ENCODE assay signal across 9 cellular contexts in the genomic region with DNA sequence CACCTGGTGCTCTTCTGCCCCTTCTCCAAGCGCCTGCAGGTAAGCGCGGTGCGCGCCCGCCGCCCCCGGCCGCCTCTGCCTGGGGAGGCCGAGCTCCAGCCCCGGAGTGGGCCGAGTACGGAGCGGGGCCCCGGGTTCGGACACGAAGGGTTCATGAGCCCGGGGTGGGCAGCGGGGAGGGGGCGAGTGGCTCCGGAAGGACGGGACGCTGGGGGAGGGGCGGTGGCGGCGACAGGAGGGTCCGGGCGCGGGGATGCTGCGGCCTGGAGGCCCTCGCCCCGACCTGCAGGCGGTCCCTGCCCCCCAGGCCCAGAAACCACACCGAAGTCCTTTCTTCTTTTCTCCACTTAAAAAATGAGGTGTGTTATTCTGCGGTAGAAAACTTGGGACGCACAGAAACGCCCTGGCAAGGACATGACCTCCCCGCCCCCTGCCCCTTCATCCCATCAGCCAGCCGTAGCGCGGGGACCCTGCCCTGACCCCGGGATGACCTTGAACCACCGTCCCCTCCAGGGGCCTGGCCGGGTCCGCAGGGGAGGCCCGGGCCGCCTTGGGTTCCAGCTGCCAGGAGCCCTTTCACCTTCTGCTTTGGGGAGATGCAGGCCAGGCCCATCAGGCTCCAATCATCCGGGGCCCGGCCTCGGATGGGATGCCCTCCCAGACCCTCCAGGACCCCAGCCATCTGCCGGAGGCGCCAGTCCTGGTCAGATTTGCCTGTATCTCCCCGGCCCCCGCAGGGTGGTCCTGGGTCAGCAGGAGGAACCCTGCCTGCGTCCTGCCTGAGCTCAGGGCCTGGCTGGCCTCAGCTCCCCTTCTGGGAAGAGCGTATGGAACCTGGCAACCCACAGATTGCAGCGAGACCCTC. TPM values are rescaled to one million over a fixed set of nuclear protein-coding genes. Genes with fewer than 3 reads are reported as not detected.
DNase-seq lines count a peak whose midpoint lies in the region; ATAC-seq, FAIRE-seq and TF ChIP-seq lines count a peak whose summit lies in the region.
"Had no signal": no experiment of that assay in that cellular context is flagged by ENCODE, and none has a peak within 500 bp of the region (broad histone marks: within the 10 kb centered on the region; RNA-seq: fewer than 3 reads in every experiment).

No MANE protein-coding gene starts in this region.

- WGBS in stomach, 5 donors, result 9 to 13% (median 10%) methylated on average over 19 to 57 of the region's 57 CpGs

- no peaks in the 10 kb centered on the region for H3K27me3 ChIP-seq in HL-60 (ENCODE audit: insufficient read depth, poor library complexity, severe bottlenecking)
- H3K27me3 ChIP-seq in stomach, result peaks cover 6 to 60% (median 35%) of the 10 kb centered on the region in 3 donors
- peaks cover 28% of the 10 kb centered on the region for H3K27me3 ChIP-seq in effector memory CD4-positive, alpha-beta T cell (replicated peaks; ENCODE audit: control insufficient read depth, insufficient read depth, low read length, poor library complexity, severe bottlenecking)

- FAIRE-seq in kidney (lab: Jason Lieb, UNC), result no peak

- H3K4me3 ChIP-seq in HL-60 (replicated peaks; ENCODE audit: insufficient read depth, low read length) (peak overlapping the region; percentile 49), astrocyte of the cerebellum (ENCODE audit: low read depth, low read length) (peak overlapping the region; percentile 47), kidney (ENCODE audit: low read length in 2 of 2) (peak overlapping the region; percentile 34 to 53), stomach (peak overlapping the region; percentile 44 to 54 (median 52))
- H3K4me3 ChIP-seq in effector memory CD4-positive, alpha-beta T cell (ENCODE audit: insufficient read depth, low read depth, low read length, poor library complexity, severe bottlenecking), result no peak overlapping the region

- in situ Hi-C loops in astrocyte of the cerebellum (cut with HindIII; ENCODE audit: low sequenced_read_pairs), result loop anchor here (5.0 kb wide), 1 partner anchor 54 kb away; no protein-coding TSS in a partner anchor

- H3K4me1 ChIP-seq in kidney (ENCODE audit: control insufficient read depth in 1 of 2, insufficient read depth in 1 of 2, low read depth in 1 of 2, low read length in 2 of 2) (peaks cover 0 to 24% of the 10 kb centered on the region in 2 donors), stomach (peaks cover 11 to 36% (median 21%) of the 10 kb centered on the region in 4 donors)
- H3K4me1 ChIP-seq in effector memory CD4-positive, alpha-beta T cell (ENCODE audit: control insufficient read depth, insufficient read depth, low read length, poor library complexity, severe bottlenecking), result peaks cover 13% of the 10 kb centered on the region

- no peak for TF ChIP-seq POLR2A in stomach (IDR thresholded peaks at IDR 0.05)

- intact Hi-C loops in kidney (cut with DNase I), result no loop called here
- intact Hi-C loops in stomach (cut with DNase I; ENCODE audit: low total_unique reads), result no loop called here

- H3K27ac ChIP-seq in HL-60 (replicated peaks), result no peak overlapping the region
- H3K27ac ChIP-seq in kidney (ENCODE audit: low read depth in 2 of 2, low read length in 2 of 2), result peak overlapping the region; percentile 23 to 57
- H3K27ac ChIP-seq in stomach, result peak overlapping the region in 4 of 5 donors; percentile 10 to 73 (median 44)
- no peak overlapping the region for H3K27ac ChIP-seq in effector memory CD4-positive, alpha-beta T cell (ENCODE audit: insufficient read depth, low read length, poor library complexity, severe bottlenecking)

- DNase-seq in HL-60 (ENCODE audit: low read depth in 1 of 2, low spot score in 1 of 2) (no peak), astrocyte of the cerebellum (ENCODE audit: low read depth) (no peak), kidney (no peak), stomach (no peak), T-helper 2 cell (no peak)
- no peak for DNase-seq in effector memory CD4-positive, alpha-beta T cell
- DNase-seq: activated CD4-positive, alpha-beta T cell treated with anti-CD3 and anti-CD28 coated beads, Interleukin-2, amount 10 ng/mL, durations not matched to agents 7 days and 5 days had no signal

- H3K36me3 ChIP-seq in kidney (ENCODE audit: control insufficient read depth in 1 of 2, insufficient read depth in 2 of 2, low read length in 2 of 2) (no peaks in the 10 kb centered on the region), stomach (no peaks in the 10 kb centered on the region)
- no peaks in the 10 kb centered on the region for H3K36me3 ChIP-seq in effector memory CD4-positive, alpha-beta T cell (ENCODE audit: control insufficient read depth, insufficient read depth, low read length)

- TF ChIP-seq EP300 in stomach (IDR thresholded peaks at IDR 0.05), result no peak

- TF ChIP-seq CTCF in HL-60 (IDR thresholded peaks at IDR 0.05; ENCODE audit: insufficient read depth, low read length) (no peak), astrocyte of the cerebellum (IDR thresholded peaks at IDR 0.05; ENCODE audit: low read depth, low read length, missing control alignments) (no peak), kidney (IDR thresholded peaks at IDR 0.05; ENCODE audit: borderline replicate concordance, extremely low read depth, insufficient read depth) (no peak), stomach (IDR thresholded peaks at IDR 0.05) (no peak)

- ATAC-seq in HG03342 (IDR thresholded peaks at IDR 0.05; ENCODE audit: unreplicated experiment) (no peak), GM19397 (IDR thresholded peaks at IDR 0.05; ENCODE audit: unreplicated experiment) (no peak)

- peak overlapping the region; percentile 16 to 19 for H3K9ac ChIP-seq in kidney (ENCODE audit: low read length in 2 of 2)

- H3K9me3 ChIP-seq in kidney (ENCODE audit: control insufficient read depth in 1 of 2, low read length in 2 of 2), result no peaks in the 10 kb centered on the region
- no peaks in the 10 kb centered on the region for H3K9me3 ChIP-seq in stomach
- no peaks in the 10 kb centered on the region for H3K9me3 ChIP-seq in effector memory CD4-positive, alpha-beta T cell (ENCODE audit: control insufficient read depth, low read length)

RNA-seq across cellular contexts. Expression of a gene that starts 0.6 kb away (rescaled TPM):
- total RNA-seq in kidney (7.5 TPM), stomach (10 to 100 TPM in 1 of 5 donors, 1 to 10 TPM in 2, under 1 TPM in 1, not detected in 1; 0.45 to 10.4 (median 5.8) TPM)
- polyA plus RNA-seq in kidney (ENCODE audit: insufficient read depth, low read depth, low replicate concordance) (22.6 TPM), stomach (1 to 10 TPM; 1.6 to 4.7 (median 4.0) TPM)
- total RNA-seq: activated CD4-positive, alpha-beta T cell treated with anti-CD3 and anti-CD28 coated beads, Interleukin-2, amount 10 ng/mL, durations not matched to agents 7 days and 5 days had no signal

RNA-seq across cellular contexts. Expression of a gene that starts 25.7 kb away (rescaled TPM):
- total RNA-seq in kidney (83.6 TPM), stomach (100 to 1,000 TPM in 2 of 5 donors, 10 to 100 TPM in 3; 49.6 to 135 (median 68.8) TPM)
- polyA plus RNA-seq in kidney (ENCODE audit: insufficient read depth, low read depth, low replicate concordance) (73.4 TPM), stomach (10 to 100 TPM; 32.7 to 88.7 (median 75.1) TPM)

RNA-seq across cellular contexts. Expression of a gene that starts 29.8 kb away (rescaled TPM):
- total RNA-seq in kidney, result 8.4 TPM
- polyA plus RNA-seq in kidney (ENCODE audit: insufficient read depth, low read depth, low replicate concordance), result 3.9 TPM
- total RNA-seq in stomach, result 10 to 100 TPM in 1 of 5 donors, 1 to 10 TPM in 3, under 1 TPM in 1; 0.58 to 25.5 (median 4.9) TPM
- 10 to 100 TPM in 2 of 3 donors, 1 to 10 TPM in 1; 7.7 to 18.4 (median 10.2) TPM for polyA plus RNA-seq in stomach
- total RNA-seq: activated CD4-positive, alpha-beta T cell treated with anti-CD3 and anti-CD28 coated beads, Interleukin-2, amount 10 ng/mL, durations not matched to agents 7 days and 5 days had no signal

RNA-seq across cellular contexts. Expression of a gene that starts 35.4 kb away (rescaled TPM):
- 16.0 TPM for total RNA-seq in kidney
- polyA plus RNA-seq in kidney (ENCODE audit: insufficient read depth, low read depth, low replicate concordance), result not detected
- total RNA-seq in stomach, result 10 to 100 TPM in 2 of 5 donors, 1 to 10 TPM in 1, not detected in 2; 7.0 to 31.2 (median 12.5) TPM
- polyA plus RNA-seq in stomach, result 10 to 100 TPM; 18.8 to 23.2 (median 19.5) TPM
- total RNA-seq: activated CD4-positive, alpha-beta T cell treated with anti-CD3 and anti-CD28 coated beads, Interleukin-2, amount 10 ng/mL, durations not matched to agents 7 days and 5 days had no signal

RNA-seq across cellular contexts. Expression of a gene that starts 45.1 kb away (rescaled TPM):
- not detected for total RNA-seq in kidney
- not detected for polyA plus RNA-seq in kidney (ENCODE audit: insufficient read depth, low read depth, low replicate concordance)
- total RNA-seq in stomach, result not detected
- polyA plus RNA-seq in stomach, result not detected
- total RNA-seq: activated CD4-positive, alpha-beta T cell treated with anti-CD3 and anti-CD28 coated beads, Interleukin-2, amount 10 ng/mL, durations not matched to agents 7 days and 5 days had no signal

Comparison
In these comparisons a context has a peak if more than half of its experiments do, and no peak if none do; other contexts are left out.
1. H3K27ac ChIP-seq: peak in kidney (2 of 2) and stomach (4 of 5); none in HL-60 (single experiment) and effector memory CD4-positive, alpha-beta T cell (single experiment).